In genomic region chr4:186297013-186297645, GRCh38 we compare ENCODE assay signal across 10 cellular contexts. TPM values are rescaled to one million over a fixed set of nuclear protein-coding genes. Genes with fewer than 3 reads are reported as not detected.
DNase-seq lines count a peak whose midpoint lies in the region; ATAC-seq and TF ChIP-seq lines count a peak whose summit lies in the region.
"Had no signal": no experiment of that assay in that cellular context is flagged by ENCODE, and none has a peak within 500 bp of the region (broad histone marks: within the 10 kb centered on the region; RNA-seq: fewer than 3 reads in every experiment).

No MANE protein-coding gene starts in this region.

- H3K4me1 ChIP-seq in RWPE2 (ENCODE audit: insufficient read depth, poor library complexity, severe bottlenecking) (no peaks in the 10 kb centered on the region), psoas muscle (no peaks in the 10 kb centered on the region)
- H3K4me1 ChIP-seq: BLaER1 treated with 17β-estradiol and CSF1 and Interleukin-3, amounts not matched to agents 10 nM and 100 nM had no signal

- intact Hi-C loops in psoas muscle (cut with DNase I) = loop anchor here (1.0 to 5.0 kb wide), 2 partner anchors 290 kb away; no protein-coding TSS in a partner anchor

- H3K36me3 ChIP-seq in RWPE2 (ENCODE audit: low read depth) = no peaks in the 10 kb centered on the region
- no peaks in the 10 kb centered on the region for H3K36me3 ChIP-seq in psoas muscle (ENCODE audit: insufficient read depth in 1 of 2, low read depth in 1 of 2)
- H3K36me3 ChIP-seq: BLaER1 treated with 17β-estradiol and CSF1 and Interleukin-3, amounts not matched to agents 10 nM and 100 nM had no signal

- WGBS in psoas muscle, 3 donors = 46 to 59% (median 48%) methylated on average over 21 of the region's 21 CpGs

- H3K27me3 Mint-ChIP-seq in T-helper 17 cell = peaks cover 59% of the 10 kb centered on the region

- H3K36me3 Mint-ChIP-seq in T-helper 17 cell (ENCODE audit: low read depth) = peaks cover 3% of the 10 kb centered on the region

- H3K4me1 Mint-ChIP-seq in T-helper 17 cell = peaks cover 4% of the 10 kb centered on the region

- H3K9me3 ChIP-seq in RWPE2 (ENCODE audit: severe bottlenecking) = peaks cover 2% of the 10 kb centered on the region
- no peaks in the 10 kb centered on the region for H3K9me3 ChIP-seq in psoas muscle
- no peaks in the 10 kb centered on the region for H3K9me3 ChIP-seq in T-helper 17 cell (ENCODE audit: control insufficient read depth, low read length, poor library complexity, severe bottlenecking)
- H3K9me3 ChIP-seq: BLaER1 treated with 17β-estradiol and CSF1 and Interleukin-3, amounts not matched to agents 10 nM and 100 nM had no signal

- no peak overlapping the region for H3K27ac Mint-ChIP-seq in T-helper 17 cell
- H3K27ac Mint-ChIP-seq: activated T-cell treated with anti-CD3 and anti-CD28 coated beads, Interleukin-2, amount 50 U/mL, for 72 hours had no signal

- H3K4me3 ChIP-seq in RWPE2 (ENCODE audit: severe bottlenecking) (no peak overlapping the region), psoas muscle (no peak overlapping the region)
- H3K4me3 ChIP-seq: BLaER1 treated with 17β-estradiol and CSF1 and Interleukin-3, amounts not matched to agents 10 nM and 100 nM had no signal

- no peak overlapping the region for H3K4me3 Mint-ChIP-seq in T-helper 17 cell
- H3K4me3 Mint-ChIP-seq: activated T-cell treated with anti-CD3 and anti-CD28 coated beads, Interleukin-2, amount 50 U/mL, for 72 hours had no signal

- peak; percentile 80 for TF ChIP-seq CTCF in RWPE2 (IDR thresholded peaks at IDR 0.05; ENCODE audit: poor library complexity, severe bottlenecking)
- TF ChIP-seq CTCF in psoas muscle (IDR thresholded peaks at IDR 0.05) = peak; percentile 58

- ATAC-seq in RWPE2 (ENCODE audit: low read depth) = peak; percentile 41; the same call in 1 of the 3 replicates
- ATAC-seq in psoas muscle = no peak
- no peak for ATAC-seq in T-helper 17 cell

- no peak overlapping the region for H3K27ac ChIP-seq in RWPE2 (ENCODE audit: poor library complexity, severe bottlenecking)
- H3K27ac ChIP-seq in psoas muscle = no peak overlapping the region
- H3K27ac ChIP-seq: BLaER1 treated with 17β-estradiol and CSF1 and Interleukin-3, amounts not matched to agents 10 nM and 100 nM had no signal

- peak; percentile 1 to 2 for DNase-seq in NCI-H187 (lab: John Stamatoyannopoulos, UW)
- DNase-seq in NCI-H187 treated with DMSO at 0.1 percent for 48 hours (lab: John Stamatoyannopoulos, UW) = no peak
- peak; percentile 55 for DNase-seq in HT-29 (ENCODE audit: low spot score)
- DNase-seq in RWPE2 (ENCODE audit: low spot score) = no peak
- DNase-seq in fibroblast of peridontal ligament (ENCODE audit: extremely low read depth) = peak; percentile 82
- no peak for DNase-seq in psoas muscle
- DNase-seq in KG1 (lab: John Stamatoyannopoulos, UW) = no peak
- DNase-seq in T-helper 17 cell = no peak

- H3K27me3 ChIP-seq in RWPE2 (ENCODE audit: insufficient read depth, poor library complexity, severe bottlenecking) (no peaks in the 10 kb centered on the region), psoas muscle (ENCODE audit: insufficient read depth in 3 of 3, low read length in 2 of 3) (peaks cover 0 to 31% (median 3%) of the 10 kb centered on the region in 3 donors)

RNA-seq across cellular contexts. Expression of gene F11, which starts 31.1 kb away (rescaled TPM):
- total RNA-seq in HT-29 (2014; rRNA removed; shearing (Covaris generic)) = not detected in 2 replicates
- total RNA-seq in psoas muscle (under 1 TPM in 1 of 4 donors, not detected in 3; 0.22 TPM), T-helper 17 cell (not detected)
- polyA plus RNA-seq in psoas muscle = under 1 TPM in 2 of 3 donors, not detected in 1; 0.08 to 0.19 TPM
- total RNA-seq: activated T-cell treated with anti-CD3 and anti-CD28 coated beads, Interleukin-2, amount 50 U/mL, for 72 hours had no signal

Comparison
In these comparisons a context has a peak if more than half of its experiments do, and no peak if none do; other contexts are left out.
1. DNase-seq: peak in NCI-H187 (2 of 2), HT-29 (single experiment) and fibroblast of peridontal ligament (single experiment); none in NCI-H187 treated with DMSO at 0.1 percent for 48 hours (single experiment), RWPE2 (single experiment), psoas muscle (0 of 2), KG1 (single experiment) and T-helper 17 cell (0 of 3).